ENCODE assay signal across 8 cellular contexts in the genomic region with DNA sequence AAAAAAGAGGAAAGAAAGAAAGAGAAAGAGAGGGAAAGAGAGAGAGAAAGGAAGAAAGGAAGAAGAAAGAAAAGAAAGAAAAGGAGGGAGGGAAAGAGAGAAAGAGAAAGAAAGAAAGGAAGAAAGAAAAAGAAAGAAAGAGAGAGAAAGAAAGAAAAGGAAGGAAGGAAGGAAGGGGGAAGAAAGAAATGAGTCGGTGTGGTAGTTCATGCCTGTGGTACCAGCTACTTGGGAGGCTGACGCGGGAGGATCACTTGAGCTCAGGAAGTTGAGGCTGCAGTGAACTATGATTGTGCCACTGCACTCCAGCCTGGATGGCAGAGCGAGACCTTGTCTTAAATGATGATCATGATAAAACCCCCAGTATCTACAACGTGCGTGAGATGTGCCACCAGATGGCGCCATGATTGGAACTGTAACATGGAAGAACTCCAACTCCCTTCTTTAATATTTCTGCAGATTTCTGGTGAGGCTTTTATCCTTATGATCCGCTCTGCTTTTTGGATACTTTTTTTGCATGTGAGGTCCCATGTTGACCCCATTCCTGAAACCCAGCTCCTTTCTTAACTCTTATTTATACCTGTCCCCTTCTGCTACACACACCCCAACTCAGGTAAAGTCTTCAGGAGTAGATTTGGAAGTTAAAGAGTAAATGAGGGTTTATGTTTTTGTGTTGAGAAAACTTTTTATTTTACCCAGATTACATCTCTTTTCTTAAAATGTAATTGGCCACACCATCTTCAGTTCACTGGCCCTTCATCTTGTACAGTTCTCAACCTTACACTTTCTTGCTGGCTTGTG. TPM values are rescaled to one million over a fixed set of nuclear protein-coding genes. Genes with fewer than 3 reads are reported as not detected.
A peak's percentile ranks its signal among the peaks of the same experiment; 100 is the strongest.
DNase-seq lines count a peak whose midpoint lies in the region; ATAC-seq and TF ChIP-seq lines count a peak whose summit lies in the region.

No MANE protein-coding gene starts in this region.

- H3K4me3 ChIP-seq in BJ (ENCODE audit: low read depth, low read length): no peak overlapping the region

- peak; percentile 6 for DNase-seq in BJ (ENCODE audit: low read depth)
- DNase-seq in H4 (ENCODE audit: low spot score): peak; percentile 63
- DNase-seq in NCI-H2227 (lab: John Stamatoyannopoulos, UW; ENCODE audit: unreplicated experiment): peak; percentile 80
- DNase-seq in activated B cell treated with CpG ODN at 0.5 μM for 24 hours: peak; percentile 39
- DNase-seq in caudate nucleus (lab: John Stamatoyannopoulos, UW): peak in 47 of 61 donors; percentile 0 to 64 (median 13)
- DNase-seq in left kidney (ENCODE audit: low read depth, low spot score): peak; percentile 89
- DNase-seq in stimulated activated CD4-positive, alpha-beta T cell treated with anti-CD3 and anti-CD28 coated beads, Interleukin-4, amount 100 ng/mL, for 4 hours: peak; percentile 62 to 66

- CTCF ChIA-PET in BJ (lab: Yijun Ruan, JAX) (interaction anchor here (0.7 to 2.2 kb wide), 12 partner anchors 13 to 222 kb away, joined by 3 to 10 read pairs (median 4); partner anchors contain the start of gene RNASE4), activated B cell treated with CpG ODN at 0.5 μM for 24 hours (lab: Charles Lee) (interaction anchor here (0.7 to 2.3 kb wide), 10 partner anchors 9 to 189 kb away, joined by 3 to 11 read pairs (median 4); partner anchors contain the start of gene TEP1)

- H3K4me1 Mint-ChIP-seq in activated B cell treated with CpG ODN at 0.5 μM for 24 hours: peaks cover 8% of the 10 kb centered on the region

- TF ChIP-seq CTCF in BJ (IDR thresholded peaks at IDR 0.05; ENCODE audit: insufficient read depth, low read depth, low read length) (peak; percentile 75), activated B cell treated with CpG ODN at 0.5 μM for 24 hours (IDR thresholded peaks at IDR 0.05) (no peak)

- no peak overlapping the region for H3K27ac ChIP-seq in caudate nucleus (ENCODE audit: low read depth, low read length)

- H3K9me3 Mint-ChIP-seq in activated B cell treated with CpG ODN at 0.5 μM for 24 hours: no peaks in the 10 kb centered on the region

- POLR2A ChIA-PET in BJ (lab: Charles Lee) (no interaction called here), activated B cell treated with CpG ODN at 0.5 μM for 24 hours (lab: Charles Lee) (interaction anchor here (1.0 kb wide), 1 partner anchor 188 kb away, joined by 4 read pairs; the partner anchor contains the start of gene PARP2)

- peaks cover 8% of the 10 kb centered on the region for H3K27me3 Mint-ChIP-seq in activated B cell treated with CpG ODN at 0.5 μM for 24 hours

- no peaks in the 10 kb centered on the region for H3K36me3 Mint-ChIP-seq in activated B cell treated with CpG ODN at 0.5 μM for 24 hours (ENCODE audit: low read depth)

- ATAC-seq in activated B cell treated with CpG ODN at 0.5 μM for 24 hours (ENCODE audit: low read depth) (peak; percentile 76), HG03442 (IDR thresholded peaks at IDR 0.05; ENCODE audit: unreplicated experiment) (no peak)

- H3K27me3 ChIP-seq in BJ (ENCODE audit: control insufficient read depth, insufficient read depth, low read length): no peaks in the 10 kb centered on the region

- H3K36me3 ChIP-seq in BJ (ENCODE audit: control insufficient read depth, insufficient read depth, low read length): no peaks in the 10 kb centered on the region

- H3K4me3 Mint-ChIP-seq in activated B cell treated with CpG ODN at 0.5 μM for 24 hours: peak overlapping the region; percentile 48

- H3K27ac Mint-ChIP-seq in activated B cell treated with CpG ODN at 0.5 μM for 24 hours: no peak overlapping the region

- intact Hi-C loops in activated B cell treated with CpG ODN at 0.5 μM for 24 hours (cut with micrococcal nuclease): loop anchor here (1.0 to 5.0 kb wide), 6 partner anchors 39 to 204 kb away; partner anchors contain the start of gene PNP

RNA-seq across cellular contexts. Expression of gene RNASE10, which starts 25.6 kb away (rescaled TPM):
- polyA plus RNA-seq in BJ (2011; rRNA removed): not detected in 2 replicates
- not detected in 2 replicates for polyA minus RNA-seq in BJ (2011; rRNA and poly(A)+ RNA removed)
- total RNA-seq in H4 (2014; rRNA removed; shearing (Covaris generic)): not detected in 2 replicates
- total RNA-seq in activated B cell treated with CpG ODN at 0.5 μM for 24 hours: 0.32 and 0.73 TPM in 2 replicates

RNA-seq across cellular contexts. Expression of gene RNASE9, which starts 29.9 kb away (rescaled TPM):
- not detected in 2 replicates for polyA plus RNA-seq in BJ (2011; rRNA removed)
- 0.05 TPM in 1 of 2 replicates, not detected in the other for polyA minus RNA-seq in BJ (2011; rRNA and poly(A)+ RNA removed)
- total RNA-seq in H4 (2014; rRNA removed; shearing (Covaris generic)): not detected in 2 replicates
- not detected in 2 replicates for total RNA-seq in activated B cell treated with CpG ODN at 0.5 μM for 24 hours

RNA-seq across cellular contexts. Expression of gene RNASE11, which starts 56.8 kb away (rescaled TPM):
- polyA plus RNA-seq in BJ (2011; rRNA removed): not detected in 2 replicates
- not detected in 2 replicates for polyA minus RNA-seq in BJ (2011; rRNA and poly(A)+ RNA removed)
- not detected in 2 replicates for total RNA-seq in H4 (2014; rRNA removed; shearing (Covaris generic))
- total RNA-seq in activated B cell treated with CpG ODN at 0.5 μM for 24 hours: not detected in 2 replicates

Comparison
In these comparisons a context has a peak if more than half of its experiments do, and no peak if none do; other contexts are left out.
1. DNase-seq: peak in every context shown above with its lines; median percentile 89 in left kidney; 80 in NCI-H2227; 64 in stimulated activated CD4-positive, alpha-beta T cell treated with anti-CD3 and anti-CD28 coated beads, Interleukin-4, amount 100 ng/mL, for 4 hours; 63 in H4; 39 in activated B cell treated with CpG ODN at 0.5 μM for 24 hours; 13 in caudate nucleus; 6 in BJ.